In genomic region chr17:44948315-44948795, GRCh38 we compare ENCODE assay signal across 8 cellular contexts. TPM values are rescaled to one million over a fixed set of nuclear protein-coding genes. Genes with fewer than 3 reads are reported as not detected.
DNase-seq lines count a peak whose midpoint lies in the region; ATAC-seq, FAIRE-seq and TF ChIP-seq lines count a peak whose summit lies in the region.

No MANE protein-coding gene starts in this region.

- no peak for TF ChIP-seq EP300 in upper lobe of left lung (IDR thresholded peaks at IDR 0.05)

- peak overlapping the region; percentile 87 for H3K27ac Mint-ChIP-seq in activated naive CD4-positive, alpha-beta T cell treated with anti-CD3 and anti-CD28 coated beads, Interleukin-2, amount 10 ng/mL, durations not matched to agents 7 days and 5 days
- H3K27ac Mint-ChIP-seq in astrocyte (ENCODE audit: unreplicated experiment): peak overlapping the region; percentile 88

- H2AFZ ChIP-seq in astrocyte (ENCODE audit: low read depth, low read length): peak overlapping the region; percentile 86

- peak overlapping the region; percentile 81 for H3K9ac ChIP-seq in astrocyte (ENCODE audit: low read length)

- FAIRE-seq in astrocyte (lab: Jason Lieb, UNC): no peak

- peaks cover 4% of the 10 kb centered on the region for H3K4me1 ChIP-seq in astrocyte (ENCODE audit: insufficient read depth, low read length)
- peaks cover 0 to 10% of the 10 kb centered on the region in 2 donors for H3K4me1 ChIP-seq in lung (ENCODE audit: control insufficient read depth in 2 of 2, insufficient read depth in 2 of 2, low read length in 2 of 2)
- peaks cover 8 to 15% (median 14%) of the 10 kb centered on the region in 4 donors for H3K4me1 ChIP-seq in upper lobe of left lung

- H3K9me3 ChIP-seq in astrocyte (ENCODE audit: insufficient read depth, low read depth, low read length): no peaks in the 10 kb centered on the region
- H3K9me3 ChIP-seq in lung (ENCODE audit: control insufficient read depth in 2 of 2, insufficient read depth in 1 of 2, low read length in 1 of 2): peaks cover 0 to 4% of the 10 kb centered on the region in 2 donors
- H3K9me3 ChIP-seq in upper lobe of left lung: no peaks in the 10 kb centered on the region

- H4K20me1 ChIP-seq in astrocyte (ENCODE audit: insufficient read depth, low read length): no peaks in the 10 kb centered on the region

- intact Hi-C loops in posterior vena cava (cut with DNase I): no loop called here

- H3K4me3 ChIP-seq in astrocyte (ENCODE audit: insufficient read depth, low read depth, low read length) (peak overlapping the region; percentile 84), lung (peak overlapping the region; percentile 57), upper lobe of left lung (peak overlapping the region; percentile 6 to 76 (median 57))

- H3K27me3 ChIP-seq in astrocyte (ENCODE audit: insufficient read depth, low read length): no peaks in the 10 kb centered on the region
- no peaks in the 10 kb centered on the region for H3K27me3 ChIP-seq in lung (ENCODE audit: control insufficient read depth, insufficient read depth)
- no peaks in the 10 kb centered on the region for H3K27me3 ChIP-seq in upper lobe of left lung

- H3K36me3 Mint-ChIP-seq in activated naive CD4-positive, alpha-beta T cell treated with anti-CD3 and anti-CD28 coated beads, Interleukin-2, amount 10 ng/mL, durations not matched to agents 7 days and 5 days: peaks cover 19% of the 10 kb centered on the region
- H3K36me3 Mint-ChIP-seq in astrocyte (ENCODE audit: low read depth, unreplicated experiment): no peaks in the 10 kb centered on the region

- H3K4me1 Mint-ChIP-seq in activated naive CD4-positive, alpha-beta T cell treated with anti-CD3 and anti-CD28 coated beads, Interleukin-2, amount 10 ng/mL, durations not matched to agents 7 days and 5 days: peaks cover 40% of the 10 kb centered on the region
- H3K4me1 Mint-ChIP-seq in astrocyte (ENCODE audit: low read depth, unreplicated experiment): no peaks in the 10 kb centered on the region

- 65 to 67% methylated on average over 7 of the region's 7 CpGs for WGBS in lung, 2 donors
- WGBS in upper lobe of left lung, 2 donors: 69 to 88% methylated on average over 5 to 7 of the region's 7 CpGs

- H3K79me2 ChIP-seq in astrocyte (ENCODE audit: insufficient read depth, low read length): peaks cover 44% of the 10 kb centered on the region

- H3K4me3 Mint-ChIP-seq in activated naive CD4-positive, alpha-beta T cell treated with anti-CD3 and anti-CD28 coated beads, Interleukin-2, amount 10 ng/mL, durations not matched to agents 7 days and 5 days: peak overlapping the region; percentile 96
- H3K4me3 Mint-ChIP-seq in astrocyte (ENCODE audit: unreplicated experiment): peak overlapping the region; percentile 91

- ATAC-seq in lung (ENCODE audit: insufficient read depth, low FRiP score) (no peak), upper lobe of left lung (ENCODE audit: low FRiP score in 2 of 2) (no peak), HG02610 (IDR thresholded peaks at IDR 0.05; ENCODE audit: unreplicated experiment) (no peak)

- TF ChIP-seq CTCF in astrocyte (IDR thresholded peaks at IDR 0.05; ENCODE audit: insufficient read depth, low read depth, low read length) (no peak), lung (IDR thresholded peaks at IDR 0.05; ENCODE audit: control extremely low read depth, extremely low read depth) (no peak), upper lobe of left lung (IDR thresholded peaks at IDR 0.05) (no peak)

- H3K27ac ChIP-seq in astrocyte (ENCODE audit: low read depth, low read length) (no peak overlapping the region), lung (ENCODE audit: low read depth in 1 of 2, low read length in 1 of 2) (peak overlapping the region in 1 of 2 donors; percentile 85), upper lobe of left lung (peak overlapping the region in 2 of 4 donors; percentile 79 to 80)

- peak overlapping the region; percentile 91 for H3K4me2 ChIP-seq in astrocyte (ENCODE audit: low read length)

- CTCF ChIA-PET in activated naive CD4-positive, alpha-beta T cell treated with anti-CD3 and anti-CD28 coated beads, Interleukin-2, amount 10 ng/mL, durations not matched to agents 7 days and 5 days (lab: Charles Lee): no interaction called here

- H3K36me3 ChIP-seq in astrocyte (ENCODE audit: insufficient read depth, low read length): no peaks in the 10 kb centered on the region
- H3K36me3 ChIP-seq in lung (ENCODE audit: control insufficient read depth in 2 of 2, insufficient read depth in 2 of 2, low read length in 2 of 2): no peaks in the 10 kb centered on the region
- H3K36me3 ChIP-seq in upper lobe of left lung: no peaks in the 10 kb centered on the region

- no peak for TF ChIP-seq POLR2A in upper lobe of left lung (IDR thresholded peaks at IDR 0.05)

- DNase-seq in activated naive CD4-positive, alpha-beta T cell treated with anti-CD3 and anti-CD28 coated beads, Interleukin-2, amount 10 ng/mL, durations not matched to agents 7 days and 5 days: no peak
- no peak for DNase-seq in activated naive CD4-positive, alpha-beta T cell treated with anti-CD3 and anti-CD28 coated beads, Interleukin-2, amount 50 U/mL, for 16 hours
- no peak for DNase-seq in astrocyte (ENCODE audit: low read depth)
- no peak for DNase-seq in lung (ENCODE audit: low spot score)
- DNase-seq in upper lobe of left lung: no peak
- no peak for DNase-seq in posterior vena cava (ENCODE audit: low spot score)
- no peak for DNase-seq in HPDE6-E6E7 (ENCODE audit: extremely low spot score)

- H3K9me3 Mint-ChIP-seq in activated naive CD4-positive, alpha-beta T cell treated with anti-CD3 and anti-CD28 coated beads, Interleukin-2, amount 10 ng/mL, durations not matched to agents 7 days and 5 days: no peaks in the 10 kb centered on the region
- H3K9me3 Mint-ChIP-seq in astrocyte (ENCODE audit: unreplicated experiment): no peaks in the 10 kb centered on the region

- peaks cover 14% of the 10 kb centered on the region for H3K27me3 Mint-ChIP-seq in activated naive CD4-positive, alpha-beta T cell treated with anti-CD3 and anti-CD28 coated beads, Interleukin-2, amount 10 ng/mL, durations not matched to agents 7 days and 5 days
- peaks cover 6% of the 10 kb centered on the region for H3K27me3 Mint-ChIP-seq in astrocyte (ENCODE audit: low read depth, unreplicated experiment)

RNA-seq across cellular contexts. Expression of gene KIF18B, which starts 0.8 kb away (rescaled TPM):
- 0.82 and 1.8 TPM in 2 replicates for total RNA-seq in astrocyte
- total RNA-seq in lung: 1 to 10 TPM in 1 of 2 donors, under 1 TPM in 1; 0.80 to 1.4 TPM
- polyA plus RNA-seq in lung: under 1 TPM; 0.70 to 0.87 TPM
- total RNA-seq in upper lobe of left lung: 1 to 10 TPM in 4 of 6 donors, under 1 TPM in 2; 0.49 to 2.9 (median 1.3) TPM
- total RNA-seq in posterior vena cava: under 1 TPM; 0.10 to 0.65 TPM

RNA-seq across cellular contexts. Expression of gene C1QL1, which starts 19.7 kb away (rescaled TPM):
- total RNA-seq in astrocyte: not detected in 2 replicates
- total RNA-seq in lung: under 1 TPM; 0.21 to 0.57 TPM
- polyA plus RNA-seq in lung: under 1 TPM; 0.10 to 0.57 TPM
- under 1 TPM in 1 of 6 donors, not detected in 5; 0.44 TPM for total RNA-seq in upper lobe of left lung
- under 1 TPM; 0.19 to 0.42 TPM for total RNA-seq in posterior vena cava

RNA-seq across cellular contexts. Expression of gene GFAP, which starts 33.1 kb away (rescaled TPM):
- 0.22 TPM in 1 of 2 replicates, not detected in the other for total RNA-seq in astrocyte
- under 1 TPM; 0.25 to 0.88 TPM for total RNA-seq in lung
- under 1 TPM; 0.32 to 0.35 TPM for polyA plus RNA-seq in lung
- total RNA-seq in upper lobe of left lung: not detected
- 1 to 10 TPM in 1 of 2 donors, under 1 TPM in 1; 0.51 to 1.7 TPM for total RNA-seq in posterior vena cava

RNA-seq across cellular contexts. Expression of gene EFTUD2, which starts 49.1 kb away (rescaled TPM):
- total RNA-seq in astrocyte (129 and 133 TPM in 2 replicates), lung (10 to 100 TPM; 90.1 to 93.3 TPM), upper lobe of left lung (100 to 1,000 TPM in 1 of 6 donors, 10 to 100 TPM in 5; 66.6 to 146 (median 75.6) TPM), posterior vena cava (10 to 100 TPM; 65.2 to 71.9 TPM)
- 10 to 100 TPM; 35.5 to 56.4 TPM for polyA plus RNA-seq in lung
